In genomic region chr9:94967481-94967880, GRCh38 we compare ENCODE assay signal across 15 cellular contexts.
A peak's percentile ranks its signal among the peaks of the same experiment; 100 is the strongest.
DNase-seq lines count a peak whose midpoint lies in the region; FAIRE-seq lines count a peak whose summit lies in the region.
"Had no signal": no experiment of that assay in that cellular context is flagged by ENCODE, and none has a peak within 500 bp of the region (broad histone marks: within the 10 kb centered on the region; RNA-seq: fewer than 3 reads in every experiment).

No MANE protein-coding gene starts in this region.

- no peak overlapping the region for H3K4me3 ChIP-seq in small intestine (ENCODE audit: low read depth in 1 of 2, low read length in 2 of 2)
- H3K4me3 ChIP-seq in mesendoderm (ENCODE audit: low read length) = no peak overlapping the region

- H3K36me3 ChIP-seq in small intestine (ENCODE audit: control insufficient read depth in 2 of 2, insufficient read depth in 2 of 2, low read length in 2 of 2) (no peaks in the 10 kb centered on the region), mesendoderm (ENCODE audit: control insufficient read depth, insufficient read depth, low read length) (no peaks in the 10 kb centered on the region)

- H3K18ac ChIP-seq in mesendoderm (ENCODE audit: low read length) = no peak overlapping the region

- H2AK5ac ChIP-seq in mesendoderm (ENCODE audit: low read length) = no peak overlapping the region

- H3K9ac ChIP-seq in mesendoderm (ENCODE audit: low read length) = no peak overlapping the region

- H2BK5ac ChIP-seq in mesendoderm (ENCODE audit: low read length) = no peak overlapping the region

- no peak overlapping the region for H4K5ac ChIP-seq in mesendoderm (ENCODE audit: low read length)

- FAIRE-seq in small intestine (lab: Jason Lieb, UNC) = no peak

- 11 to 58% (median 33%) methylated on average over 1 of the region's 1 CpG for WGBS in small intestine, 3 donors
- no CpG with 5 or more reads among the region's 1 CpG for WGBS in mesendoderm (ENCODE audit: extremely low coverage, insufficient coverage, low lambda C conversion rate)

- H3K56ac ChIP-seq in mesendoderm (ENCODE audit: low read length) = no peak overlapping the region

- no peak overlapping the region for H3K23ac ChIP-seq in mesendoderm (ENCODE audit: low read length)

- H3K4me1 ChIP-seq in small intestine (ENCODE audit: control insufficient read depth in 2 of 2, insufficient read depth in 1 of 2, low read depth in 1 of 2, low read length in 1 of 2) (peaks cover 2 to 7% of the 10 kb centered on the region in 2 donors), mesendoderm (ENCODE audit: control insufficient read depth, low read depth, low read length) (no peaks in the 10 kb centered on the region)

- H2BK120ac ChIP-seq in mesendoderm (ENCODE audit: low read depth, low read length) = no peak overlapping the region

- H3K27ac ChIP-seq in small intestine (ENCODE audit: low read depth in 1 of 2, low read length in 1 of 2) (no peak overlapping the region), mesendoderm (ENCODE audit: low read depth, low read length) (no peak overlapping the region)
- H3K27ac ChIP-seq: C4-2B had no signal

- DNase-seq in NCI-H510A treated with DMSO at 0.1 percent for 48 hours (lab: John Stamatoyannopoulos, UW) = peak; percentile 39
- no peak for DNase-seq in NCI-H510A (lab: John Stamatoyannopoulos, UW)
- peak; percentile 32 for DNase-seq in NCI-H69 (lab: John Stamatoyannopoulos, UW)
- peak; percentile 35 for DNase-seq in left kidney (ENCODE audit: low read depth, low spot score)
- peak; percentile 74 for DNase-seq in small intestine
- DNase-seq in mesendoderm = no peak
- no peak for DNase-seq in HUDEP-2 (lab: John Stamatoyannopoulos, UW; ENCODE audit: unreplicated experiment in 76 of 76)
- DNase-seq: DMS153; HFFc6; NCI-H1417 treated with DMSO at 0.1 percent for 48 hours; NCI-H1930; NCI-H2171 treated with DMSO at 0.1 percent for 48 hours; NCI-H524; NK-92 treated with Interleukin-12 subunit alpha and Interleukin-12 subunit beta, amount 100 ng/mL, for 24 hours had no signal

- no peak overlapping the region for H3K4ac ChIP-seq in mesendoderm (ENCODE audit: low read depth, low read length)

- H3K9me3 ChIP-seq in small intestine (ENCODE audit: control insufficient read depth, low read depth) = no peaks in the 10 kb centered on the region

- H3K79me1 ChIP-seq in mesendoderm (ENCODE audit: low read length) = no peaks in the 10 kb centered on the region

- H3K4me2 ChIP-seq in mesendoderm (ENCODE audit: low read length) = no peak overlapping the region

- H4K8ac ChIP-seq in mesendoderm (ENCODE audit: low read depth, low read length) = no peak overlapping the region

- H2BK15ac ChIP-seq in mesendoderm (replicated peaks; ENCODE audit: low read depth) = no peak overlapping the region

- H3K79me2 ChIP-seq in mesendoderm (ENCODE audit: control insufficient read depth, insufficient read depth, low read length) = no peaks in the 10 kb centered on the region

- H3K27me3 ChIP-seq in small intestine (ENCODE audit: control insufficient read depth in 2 of 2, insufficient read depth in 2 of 2, low read length in 2 of 2) (no peaks in the 10 kb centered on the region), mesendoderm (ENCODE audit: insufficient read depth, low read length, poor library complexity) (no peaks in the 10 kb centered on the region)

Comparison
In these comparisons a context has a peak if more than half of its experiments do, and no peak if none do; other contexts are left out.
1. DNase-seq: peak in NCI-H510A treated with DMSO at 0.1 percent for 48 hours (single experiment), NCI-H69 (single experiment), left kidney (single experiment) and small intestine (single experiment); none in NCI-H510A (single experiment), mesendoderm (single experiment) and HUDEP-2 (0 of 76).